Comparison of ENCODE assay signal across 9 cellular contexts in the genomic region with DNA sequence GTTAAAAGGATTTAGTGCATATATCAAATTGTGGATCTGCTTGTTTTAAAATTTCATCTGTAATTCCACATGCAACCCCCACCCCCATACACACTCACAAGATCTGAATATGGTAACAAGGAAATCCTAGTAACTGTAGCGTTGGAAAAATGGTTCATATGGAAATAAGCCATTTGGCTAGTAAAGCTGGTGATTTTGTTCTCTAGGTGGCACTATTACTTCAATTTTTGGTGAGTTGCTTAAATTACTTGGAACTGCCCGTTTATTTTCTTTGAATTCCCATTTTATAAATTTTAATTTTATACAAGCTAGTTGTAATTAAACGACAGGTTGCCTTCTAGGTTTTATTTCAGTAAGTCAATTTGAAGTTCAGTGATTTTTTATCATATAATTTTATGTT.
DNase-seq lines count a peak whose midpoint lies in the region; ATAC-seq and TF ChIP-seq lines count a peak whose summit lies in the region.
"Had no signal": no experiment of that assay in that cellular context is flagged by ENCODE, and none has a peak within 500 bp of the region (broad histone marks: within the 10 kb centered on the region; RNA-seq: fewer than 3 reads in every experiment).

No MANE protein-coding gene starts in this region.

- H3K4me3 ChIP-seq in cardiac fibroblast (replicated peaks in 1 of 2; ENCODE audit: low read depth in 2 of 2, low read length in 2 of 2), result no peak overlapping the region
- H3K4me3 ChIP-seq in retinal pigment epithelial cell (ENCODE audit: low read length), result no peak overlapping the region

- ATAC-seq in HG02759 (IDR thresholded peaks at IDR 0.05; ENCODE audit: unreplicated experiment), result no peak
- no peak for ATAC-seq in HG02884 (IDR thresholded peaks at IDR 0.05; ENCODE audit: unreplicated experiment)

- DNase-seq in NCI-H345 (lab: John Stamatoyannopoulos, UW) (peak; percentile 10), NCI-H345 treated with DMSO at 0.1 percent for 48 hours (lab: John Stamatoyannopoulos, UW; ENCODE audit: unreplicated experiment) (no peak), NCI-H1092 (lab: John Stamatoyannopoulos, UW) (peak; percentile 13), cardiac fibroblast (ENCODE audit: low read depth in 2 of 2) (peak; percentile 64 to 65), retinal pigment epithelial cell (ENCODE audit: low read depth) (no peak)
- DNase-seq in effector CD8-positive, alpha-beta T cell (lab: John Stamatoyannopoulos, UW), result no peak
- DNase-seq: activated naive CD4-positive, alpha-beta T cell treated with anti-CD3 and anti-CD28 coated beads, Interleukin-2, amount 10 ng/mL, durations not matched to agents 7 days and 5 days had no signal

- TF ChIP-seq CTCF in cardiac fibroblast (IDR thresholded peaks at IDR 0.05; ENCODE audit: low read depth, low read length) (peak; percentile 37), retinal pigment epithelial cell (conservative IDR thresholded peaks at IDR 0.05; ENCODE audit: low read depth, low read length) (peak; percentile 38)

Comparison
In these comparisons a context has a peak if more than half of its experiments do, and no peak if none do; other contexts are left out.
1. DNase-seq: peak in NCI-H345 (single experiment), NCI-H1092 (single experiment) and cardiac fibroblast (2 of 2); none in NCI-H345 treated with DMSO at 0.1 percent for 48 hours (single experiment), retinal pigment epithelial cell (single experiment) and effector CD8-positive, alpha-beta T cell (single experiment).